ENCODE assay signal across 21 cellular contexts in genomic region chr2:242038928-242039341, GRCh38.
A peak's percentile ranks its signal among the peaks of the same experiment; 100 is the strongest.
DNase-seq lines count a peak whose midpoint lies in the region; ATAC-seq, FAIRE-seq and TF ChIP-seq lines count a peak whose summit lies in the region.
"Had no signal": no experiment of that assay in that cellular context is flagged by ENCODE, and none has a peak within 500 bp of the region (broad histone marks: within the 10 kb centered on the region; RNA-seq: fewer than 3 reads in every experiment).

No MANE protein-coding gene starts in this region.

- no peak overlapping the region for H3K4me3 Mint-ChIP-seq in progenitor cell of endocrine pancreas (ENCODE audit: low read depth)
- H3K4me3 Mint-ChIP-seq: CD4-positive, alpha-beta memory T cell; IgD-negative memory B cell had no signal

- H3K27ac Mint-ChIP-seq in progenitor cell of endocrine pancreas, result no peak overlapping the region
- H3K27ac Mint-ChIP-seq: IgD-negative memory B cell had no signal

- peaks cover 35% of the 10 kb centered on the region for H3K27me3 Mint-ChIP-seq in progenitor cell of endocrine pancreas

- H3K4me1 Mint-ChIP-seq in progenitor cell of endocrine pancreas (ENCODE audit: low read depth), result peaks cover 1% of the 10 kb centered on the region

- no peak overlapping the region for H3K9ac ChIP-seq in kidney (ENCODE audit: low read length in 2 of 2)

- no peak for ATAC-seq in GM21515 (IDR thresholded peaks at IDR 0.05; ENCODE audit: unreplicated experiment)
- ATAC-seq: HCT116 had no signal

- no peak overlapping the region for H3K27ac ChIP-seq in kidney (ENCODE audit: low read depth in 2 of 2, low read length in 2 of 2)
- H3K27ac ChIP-seq: 22Rv1 had no signal

- H3K36me3 Mint-ChIP-seq in progenitor cell of endocrine pancreas (ENCODE audit: insufficient read depth), result no peaks in the 10 kb centered on the region
- H3K36me3 Mint-ChIP-seq: CD4-positive, alpha-beta memory T cell had no signal

- no peaks in the 10 kb centered on the region for H3K4me1 ChIP-seq in kidney (ENCODE audit: control insufficient read depth in 1 of 2, insufficient read depth in 1 of 2, low read depth in 1 of 2, low read length in 2 of 2)
- H3K4me1 ChIP-seq in HAP-1, result peaks cover 7% of the 10 kb centered on the region

- in situ Hi-C loops in HAP-1 (cut with MboI; ENCODE audit: low sequenced_read_pairs), result no loop called here

- H3K4me3 ChIP-seq in kidney (ENCODE audit: low read length in 2 of 2), result no peak overlapping the region
- no peak overlapping the region for H3K4me3 ChIP-seq in HAP-1

- H3K9me3 ChIP-seq in kidney (ENCODE audit: control insufficient read depth in 1 of 2, low read length in 2 of 2) (no peaks in the 10 kb centered on the region), HAP-1 (no peaks in the 10 kb centered on the region)

- no peak for FAIRE-seq in kidney (lab: Jason Lieb, UNC)
- FAIRE-seq: D721Med, GM12892, GM19239, H1 had no signal

- H3K36me3 ChIP-seq in kidney (ENCODE audit: control insufficient read depth in 1 of 2, insufficient read depth in 2 of 2, low read length in 2 of 2), result no peaks in the 10 kb centered on the region
- no peaks in the 10 kb centered on the region for H3K36me3 ChIP-seq in HAP-1 (replicated peaks)

- peak; percentile 22 for DNase-seq in NCI-H82 (lab: John Stamatoyannopoulos, UW)
- no peak for DNase-seq in NCI-H82 treated with DMSO at 0.1 percent for 48 hours (lab: John Stamatoyannopoulos, UW; ENCODE audit: unreplicated experiment)
- DNase-seq in kidney, result peak; percentile 63
- peak; percentile 76 for DNase-seq in mesenteric fat pad (ENCODE audit: low spot score)
- peak; percentile 30 for DNase-seq in ureter (ENCODE audit: low spot score)
- no peak for DNase-seq in HAP-1 (ENCODE audit: low spot score in 2 of 2)
- DNase-seq in progenitor cell of endocrine pancreas (ENCODE audit: low spot score, unreplicated experiment), result no peak
- DNase-seq: C1 segment of cervical spinal cord, COR-L47, DMS153, DND-41, GDM1 had no signal

- intact Hi-C loops in kidney (cut with DNase I), result no loop called here

- TF ChIP-seq CTCF in kidney (IDR thresholded peaks at IDR 0.05; ENCODE audit: borderline replicate concordance, extremely low read depth, insufficient read depth) (no peak), progenitor cell of endocrine pancreas (IDR thresholded peaks at IDR 0.05; ENCODE audit: unreplicated experiment) (no peak)

- H3K9me3 Mint-ChIP-seq in progenitor cell of endocrine pancreas (ENCODE audit: low read depth), result no peaks in the 10 kb centered on the region
- H3K9me3 Mint-ChIP-seq: IgD-negative memory B cell had no signal

- 0 out of 2 replicates have a peak, but pooled peaks cover 2% of the 10 kb centered on the region for H3K27me3 ChIP-seq in HAP-1 (ENCODE audit: low read depth)

Comparison
In these comparisons a context has a peak if more than half of its experiments do, and no peak if none do; other contexts are left out.
1. DNase-seq: peak in NCI-H82 (single experiment), kidney (single experiment), mesenteric fat pad (single experiment) and ureter (single experiment); none in NCI-H82 treated with DMSO at 0.1 percent for 48 hours (single experiment), HAP-1 (0 of 2) and progenitor cell of endocrine pancreas (single experiment).